Comparison of ENCODE assay signal across 6 cellular contexts in genomic region chr1:239197871-239198270, GRCh38.
"Had no signal": no experiment of that assay in that cellular context is flagged by ENCODE, and none has a peak within 500 bp of the region (broad histone marks: within the 10 kb centered on the region; RNA-seq: fewer than 3 reads in every experiment).

No MANE protein-coding gene starts in this region.

- H3K27ac ChIP-seq: GM23248, KMS-11 had no signal

- H2AFZ ChIP-seq: GM23248 had no signal

- H3K4me3 Mint-ChIP-seq: H9 had no signal

- H3K27ac Mint-ChIP-seq: H9 had no signal

- ATAC-seq: K562 had no signal

- DNase-seq: GM23248, H9, HCEC 1CT, IMR-90 had no signal

- H3K9ac ChIP-seq: GM23248, KMS-11 had no signal

- H3K4me1 Mint-ChIP-seq: H9 had no signal

- H3K4me3 ChIP-seq: GM23248, K562 had no signal

- H3K4me2 ChIP-seq: KMS-11 had no signal
